11 cellular contexts compared by ENCODE assay signal in the genomic region with DNA sequence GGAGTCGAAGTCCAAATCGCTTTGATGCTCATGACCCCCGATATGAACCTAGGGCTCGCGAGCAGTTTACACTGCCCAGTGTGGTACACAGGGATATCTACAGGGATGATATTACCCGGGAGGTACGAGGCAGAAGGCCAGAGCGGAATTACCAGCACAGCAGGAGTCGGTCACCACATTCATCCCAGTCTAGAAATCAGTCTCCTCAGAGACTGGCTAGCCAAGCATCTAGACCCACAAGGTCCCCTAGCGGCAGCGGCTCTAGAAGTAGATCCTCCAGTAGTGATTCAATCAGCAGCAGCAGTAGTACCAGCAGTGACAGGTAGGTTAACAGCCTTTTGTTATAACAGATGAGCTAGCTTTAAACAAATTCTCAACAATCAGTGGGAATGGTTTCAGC. TPM values are rescaled to one million over a fixed set of nuclear protein-coding genes. Genes with fewer than 3 reads are reported as not detected.
DNase-seq lines count a peak whose midpoint lies in the region; ATAC-seq and TF ChIP-seq lines count a peak whose summit lies in the region.
"Had no signal": no experiment of that assay in that cellular context is flagged by ENCODE, and none has a peak within 500 bp of the region (broad histone marks: within the 10 kb centered on the region; RNA-seq: fewer than 3 reads in every experiment).

No MANE protein-coding gene starts in this region.

- H3K9me3 ChIP-seq in CD4-positive, alpha-beta T cell (ENCODE audit: control insufficient read depth, low read length): no peaks in the 10 kb centered on the region
- H3K9me3 ChIP-seq in IMR-90 (ENCODE audit: control insufficient read depth, insufficient read depth, low read length): no peaks in the 10 kb centered on the region
- no peaks in the 10 kb centered on the region for H3K9me3 ChIP-seq in mesenchymal stem cell (ENCODE audit: control insufficient read depth, low read length)
- H3K9me3 ChIP-seq in transverse colon: no peaks in the 10 kb centered on the region
- H3K9me3 ChIP-seq: HAP-1 had no signal

- H3K18ac ChIP-seq in IMR-90 (ENCODE audit: low read depth, low read length) (no peak overlapping the region), mesenchymal stem cell (ENCODE audit: low read depth in 1 of 2, low read length in 2 of 2) (no peak overlapping the region)

- H3K9me1 ChIP-seq in IMR-90 (ENCODE audit: insufficient read depth, low read length): peaks cover 2% of the 10 kb centered on the region

- H2AK5ac ChIP-seq in IMR-90 (ENCODE audit: low read depth, low read length): no peak overlapping the region
- H2AK5ac ChIP-seq in mesenchymal stem cell (ENCODE audit: low read length, severe bottlenecking): no peak overlapping the region

- H3K4me3 ChIP-seq in IMR-90 (ENCODE audit: insufficient read depth, low read depth, low read length) (no peak overlapping the region), mesenchymal stem cell (ENCODE audit: insufficient read depth in 1 of 2, low read depth in 1 of 2, low read length in 2 of 2) (no peak overlapping the region), transverse colon (no peak overlapping the region)
- H3K4me3 ChIP-seq: HAP-1 had no signal

- H3K23ac ChIP-seq in IMR-90 (ENCODE audit: low read depth, low read length): no peak overlapping the region
- H3K23ac ChIP-seq in mesenchymal stem cell (ENCODE audit: low read length in 2 of 2): no peak overlapping the region

- H2BK5ac ChIP-seq in IMR-90 (ENCODE audit: low read depth, low read length, poor library complexity, severe bottlenecking): no peak overlapping the region
- H2BK5ac ChIP-seq in mesenchymal stem cell (ENCODE audit: low read depth, low read length, poor library complexity, severe bottlenecking): no peak overlapping the region

- POLR2A ChIA-PET in CD4-positive, alpha-beta T cell (lab: Charles Lee): interaction anchor here (1.4 to 1.8 kb wide), 2 partner anchors 29 to 42 kb away, joined by 9 read pairs; partner anchors contain the start of gene SPEN
- POLR2A ChIA-PET in IMR-90 (lab: Charles Lee; ENCODE audit: unreplicated experiment) (no interaction called here), GM10248 (lab: Yijun Ruan, JAX) (no interaction called here)

- no peak overlapping the region for H4K5ac ChIP-seq in IMR-90 (ENCODE audit: low read depth, low read length)

- H2BK15ac ChIP-seq in IMR-90 (ENCODE audit: low read depth, low read length): no peak overlapping the region
- H2BK15ac ChIP-seq in mesenchymal stem cell (ENCODE audit: low read depth, poor library complexity, severe bottlenecking): no peak overlapping the region

- no peak overlapping the region for H4K8ac ChIP-seq in IMR-90 (ENCODE audit: low read depth in 2 of 2, low read length in 2 of 2)
- no peak overlapping the region for H4K8ac ChIP-seq in mesenchymal stem cell (ENCODE audit: low read length)

- no peaks in the 10 kb centered on the region for H3K27me3 Mint-ChIP-seq in CD4-positive, alpha-beta T cell

- in situ Hi-C loops in IMR-90 (cut with MboI; ENCODE audit: low sequenced_read_pairs): no loop called here
- in situ Hi-C loops in transverse colon (cut with MboI; ENCODE audit: low pct_ligation_motif_present in 1 of 4, low pct_unique_long_range_greater_than_20kb in 1 of 4, low sequenced_read_pairs in 3 of 4): no loop called here

- H4K91ac ChIP-seq in IMR-90 (ENCODE audit: insufficient read depth, low read depth, low read length): no peak overlapping the region
- H4K91ac ChIP-seq in mesenchymal stem cell (ENCODE audit: low read length): no peak overlapping the region

- peaks cover 21% of the 10 kb centered on the region for H4K20me1 ChIP-seq in IMR-90 (ENCODE audit: insufficient read depth, low read length)

- H3K4ac ChIP-seq in IMR-90 (ENCODE audit: low read depth, low read length) (no peak overlapping the region), mesenchymal stem cell (ENCODE audit: low read depth in 1 of 2, low read length in 2 of 2) (no peak overlapping the region)

- H2BK120ac ChIP-seq in IMR-90 (ENCODE audit: low read depth, low read length) (no peak overlapping the region), mesenchymal stem cell (ENCODE audit: low read depth, low read length) (no peak overlapping the region)

- TF ChIP-seq RAD21 in IMR-90 (IDR thresholded peaks at IDR 0.05; ENCODE audit: low read length): no peak

- H3K9me3 Mint-ChIP-seq in CD4-positive, alpha-beta T cell: no peaks in the 10 kb centered on the region

- dilution Hi-C loops in IMR-90 (cut with HindIII; ENCODE audit: low sequenced_read_pairs, unreplicated experiment): no loop called here

- no peak overlapping the region for H2BK12ac ChIP-seq in mesenchymal stem cell (ENCODE audit: low read length in 2 of 2)

- no peaks in the 10 kb centered on the region for H3K27me3 ChIP-seq in CD4-positive, alpha-beta T cell (ENCODE audit: control insufficient read depth, insufficient read depth, low read length)
- H3K27me3 ChIP-seq in IMR-90 (ENCODE audit: control insufficient read depth, insufficient read depth, low read length) (no peaks in the 10 kb centered on the region), mesenchymal stem cell (ENCODE audit: control insufficient read depth in 1 of 2, insufficient read depth in 1 of 2, low read length in 2 of 2) (no peaks in the 10 kb centered on the region), transverse colon (no peaks in the 10 kb centered on the region)

- H2BK20ac ChIP-seq in IMR-90 (ENCODE audit: low read depth, low read length): no peak overlapping the region

- 98% methylated on average over 5 of the region's 11 CpGs; no CpG with 5 or more reads in 1 of the 2 experiments for WGBS in IMR-90 (ENCODE audit: extremely low coverage in 2 of 2, insufficient read length in 1 of 2), 2 experiments
- WGBS in mesenchymal stem cell: 90% methylated on average over 10 of the region's 11 CpGs
- 93% methylated on average over 11 of the region's 11 CpGs; no CpG with 5 or more reads in 1 of the 2 donors for WGBS in transverse colon (ENCODE audit: low coverage in 1 of 2), 2 donors

- H3K4me3 Mint-ChIP-seq in CD4-positive, alpha-beta T cell: no peak overlapping the region

- H3K79me1 ChIP-seq in IMR-90 (ENCODE audit: low read depth in 1 of 2, low read length in 2 of 2) (peaks cover 17 to 69% of the 10 kb centered on the region in 2 experiments), mesenchymal stem cell (replicated peaks; ENCODE audit: low read length, poor library complexity, severe bottlenecking) (peaks cover 9% of the 10 kb centered on the region)

- no peaks in the 10 kb centered on the region for H3K4me1 ChIP-seq in IMR-90 (ENCODE audit: control insufficient read depth, insufficient read depth, low read length)
- peaks cover 2% of the 10 kb centered on the region for H3K4me1 ChIP-seq in mesenchymal stem cell (ENCODE audit: control insufficient read depth, insufficient read depth, low read depth, low read length)
- H3K4me1 ChIP-seq in transverse colon: peaks cover 0 to under 1% (median 0%) of the 10 kb centered on the region in 4 donors

- H3K9ac ChIP-seq in IMR-90 (ENCODE audit: low read depth, low read length): no peak overlapping the region
- no peak overlapping the region for H3K9ac ChIP-seq in mesenchymal stem cell (ENCODE audit: low read length)

- no peak for TF ChIP-seq POLR2A in IMR-90 (IDR thresholded peaks at IDR 0.05; ENCODE audit: low read depth, low read length)
- TF ChIP-seq POLR2A in transverse colon (IDR thresholded peaks at IDR 0.05): no peak

- DNase-seq in CD4-positive, alpha-beta T cell: no peak
- DNase-seq in IMR-90 (no peak), ecto neural progenitor cell (ENCODE audit: low spot score) (peak; percentile 59), mesenchymal stem cell (peak; percentile 55), transverse colon (no peak), GM10248 (ENCODE audit: extremely low spot score) (no peak)
- DNase-seq: activated T-cell treated with anti-CD3 and anti-CD28 coated beads for 4 hours, SHP77 treated with DMSO at 0.1 percent for 48 hours had no signal

- H3K36me3 ChIP-seq in IMR-90 (ENCODE audit: control insufficient read depth, insufficient read depth, low read length) (peaks cover 10% of the 10 kb centered on the region), mesenchymal stem cell (ENCODE audit: control insufficient read depth in 1 of 2, insufficient read depth in 2 of 2, low read depth in 1 of 2, low read length in 2 of 2) (peaks cover 17 to 38% of the 10 kb centered on the region in 2 experiments), transverse colon (peaks cover 0 to 11% (median 4%) of the 10 kb centered on the region in 4 donors)

- no peak overlapping the region for H2AFZ ChIP-seq in IMR-90 (replicated peaks; ENCODE audit: low read length, poor library complexity)
- no peak overlapping the region for H2AFZ ChIP-seq in mesenchymal stem cell (ENCODE audit: low read depth, low read length)

- peak overlapping the region; percentile 26 for H2AK9ac ChIP-seq in IMR-90 (replicated peaks; ENCODE audit: low read depth, low read length, poor library complexity)

- H3K4me1 Mint-ChIP-seq in CD4-positive, alpha-beta T cell (ENCODE audit: low read depth): peaks cover 60% of the 10 kb centered on the region

- peak; percentile 43 for ATAC-seq in CD4-positive, alpha-beta T cell (ENCODE audit: poor library complexity)
- ATAC-seq in IMR-90 (ENCODE audit: low read depth) (no peak), GM19328 (IDR thresholded peaks at IDR 0.05; ENCODE audit: unreplicated experiment) (no peak), GM21515 (IDR thresholded peaks at IDR 0.05; ENCODE audit: unreplicated experiment) (no peak)

- no peak overlapping the region for H3K27ac ChIP-seq in CD4-positive, alpha-beta T cell (ENCODE audit: low read depth, low read length)
- H3K27ac ChIP-seq in IMR-90 (ENCODE audit: insufficient read depth, low read length) (no peak overlapping the region), mesenchymal stem cell (ENCODE audit: low read length, poor library complexity, severe bottlenecking) (no peak overlapping the region), transverse colon (no peak overlapping the region)

- intact Hi-C loops in CD4-positive, alpha-beta T cell (cut with DNase I, micrococcal nuclease): no loop called here
- intact Hi-C loops in IMR-90 (cut with micrococcal nuclease): no loop called here
- intact Hi-C loops in transverse colon (cut with DNase I; ENCODE audit: low total_unique reads): no loop called here

- no peak overlapping the region for H3K27ac Mint-ChIP-seq in CD4-positive, alpha-beta T cell

- TF ChIP-seq EP300 in transverse colon (IDR thresholded peaks at IDR 0.05; ENCODE audit: low read depth): no peak

- H3K56ac ChIP-seq in IMR-90 (ENCODE audit: extremely low read depth, insufficient read depth, low read length): no peak overlapping the region

- CTCF ChIA-PET in CD4-positive, alpha-beta T cell (lab: Charles Lee): interaction anchor here (0.9 to 2.0 kb wide), 2 partner anchors 14 to 61 kb away, joined by 3 to 10 read pairs; no protein-coding TSS in a partner anchor
- CTCF ChIA-PET in IMR-90 (lab: Yijun Ruan, JAX) (interaction anchor here (1.0 kb wide), 1 partner anchor 10 kb away, joined by 3 read pairs; no protein-coding TSS in a partner anchor), GM10248 (lab: Yijun Ruan, JAX) (interaction anchor here (0.6 to 2.1 kb wide), 3 partner anchors 11 to 61 kb away, joined by 3 to 7 read pairs (median 3); no protein-coding TSS in a partner anchor)

- no peak overlapping the region for H3K14ac ChIP-seq in IMR-90 (replicated peaks; ENCODE audit: low read depth, low read length)
- H3K14ac ChIP-seq in mesenchymal stem cell (ENCODE audit: low read length in 2 of 2): no peak overlapping the region

- H3K4me2 ChIP-seq in IMR-90 (ENCODE audit: low read depth, low read length): no peak overlapping the region
- H3K4me2 ChIP-seq in mesenchymal stem cell (ENCODE audit: low read length, poor library complexity, severe bottlenecking): no peak overlapping the region

- H3K36me3 Mint-ChIP-seq in CD4-positive, alpha-beta T cell (ENCODE audit: low read depth): peaks cover 62% of the 10 kb centered on the region

- BruUV-seq in IMR-90 (replicated peaks; lab: Mats Ljungman, UMichigan): no TSS peak

- TF ChIP-seq CTCF in CD4-positive, alpha-beta T cell (IDR thresholded peaks at IDR 0.05): no peak
- TF ChIP-seq CTCF in IMR-90 (conservative IDR thresholded peaks at IDR 0.05; ENCODE audit: low read depth, low read length) (no peak), transverse colon (IDR thresholded peaks at IDR 0.05) (no peak), GM10248 (IDR thresholded peaks at IDR 0.05; ENCODE audit: control extremely low read depth, extremely low read depth, low read depth, missing control alignments) (no peak)

RNA-seq across cellular contexts. Expression of gene SPEN, which starts 28.9 kb away (rescaled TPM):
- 10 to 100 TPM; 73.5 to 76.7 TPM for total RNA-seq in CD4-positive, alpha-beta T cell
- total RNA-seq in IMR-90 (2012; rRNA removed) (15.8 and 20.3 TPM in 2 replicates), transverse colon (10 to 100 TPM; 28.4 to 81.9 (median 42.6) TPM)
- 7.6 and 9.4 TPM in 2 replicates for polyA plus RNA-seq in IMR-90 (2012; rRNA removed)
- 1.7 and 3.2 TPM in 2 replicates for polyA plus RNA-seq in IMR-90 (2012; cell fraction: cytosol; rRNA removed)
- polyA plus RNA-seq in IMR-90 (2012; cell fraction: nucleus; rRNA removed; ENCODE audit: low replicate concordance): 24.4 and 38.3 TPM in 2 replicates
- polyA plus RNA-seq in mesenchymal stem cell (2013, experiment 1 of 2): 14.6 TPM
- 12.1 TPM for polyA plus RNA-seq in mesenchymal stem cell (2013, experiment 2 of 2)

Comparison
In these comparisons a context has a peak if more than half of its experiments do, and no peak if none do; other contexts are left out.
1. DNase-seq: peak in ecto neural progenitor cell (single experiment) and mesenchymal stem cell (single experiment); none in CD4-positive, alpha-beta T cell (0 of 10), IMR-90 (single experiment), transverse colon (single experiment) and GM10248 (single experiment).